Comparison of ENCODE assay signal across 8 cellular contexts in the genomic region with DNA sequence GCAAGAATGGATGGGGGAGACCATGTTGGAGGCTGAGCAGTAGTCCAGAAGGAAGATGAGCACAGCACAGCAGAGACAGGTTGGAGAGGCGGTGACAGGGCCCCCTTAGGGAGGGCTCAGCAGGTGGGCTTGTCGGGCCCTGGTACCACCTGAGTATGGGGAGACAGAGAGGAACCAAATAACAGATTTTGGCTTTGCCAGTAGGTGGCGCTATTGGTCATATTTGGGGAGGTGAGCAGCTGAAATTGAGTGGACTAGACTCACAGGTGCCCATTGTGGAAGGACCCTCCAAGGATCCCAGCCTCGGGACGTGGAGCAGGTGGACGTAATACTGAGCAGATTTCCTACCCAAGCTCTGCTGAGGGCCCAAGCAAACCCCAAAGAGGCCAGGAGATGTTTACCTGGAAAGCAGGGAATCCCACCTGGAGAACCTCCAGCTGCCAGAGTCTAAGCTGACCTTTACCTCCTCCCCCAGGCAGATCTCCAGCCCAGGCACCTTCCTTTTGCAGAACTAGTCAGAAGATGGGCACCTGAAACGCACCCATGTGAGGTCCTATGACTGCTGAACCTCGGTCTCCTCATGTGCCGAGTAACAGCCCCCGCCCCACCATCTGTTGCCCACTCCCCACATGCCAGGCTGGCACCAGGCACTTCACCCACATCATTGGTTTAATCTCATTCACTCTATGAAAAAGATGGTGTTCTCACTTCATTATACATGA. TPM values are rescaled to one million over a fixed set of nuclear protein-coding genes. Genes with fewer than 3 reads are reported as not detected.
DNase-seq lines count a peak whose midpoint lies in the region; ATAC-seq and TF ChIP-seq lines count a peak whose summit lies in the region.

No MANE protein-coding gene starts in this region.

- peaks cover 37% of the 10 kb centered on the region for H3K27me3 Mint-ChIP-seq in activated CD4-positive, alpha-beta T cell treated with anti-CD3 and anti-CD28 coated beads, Interleukin-2, amount 10 ng/mL, durations not matched to agents 7 days and 5 days

- intact Hi-C loops in colonic mucosa (cut with DNase I), result loop anchor here (2.0 to 5.0 kb wide), 3 partner anchors 121 to 368 kb away; no protein-coding TSS in a partner anchor

- TF ChIP-seq CTCF in GM20000 (IDR thresholded peaks at IDR 0.05; ENCODE audit: extremely low read depth, missing control alignments) (peak; percentile 65), colonic mucosa (IDR thresholded peaks at IDR 0.05) (peak; percentile 74)

- DNase-seq in AG08395 (ENCODE audit: low spot score), result peak; percentile 48
- DNase-seq in GM20000 (ENCODE audit: low spot score), result peak; percentile 60
- DNase-seq in NCI-H460 (ENCODE audit: extremely low read depth, low read depth), result peak; percentile 69
- peak; percentile 80 for DNase-seq in activated CD4-positive, alpha-beta T cell treated with anti-CD3 and anti-CD28 coated beads, Interleukin-2, amount 10 ng/mL, durations not matched to agents 7 days and 5 days
- peak; percentile 77 for DNase-seq in colonic mucosa
- DNase-seq in lung microvascular endothelial cell (ENCODE audit: low read depth in 2 of 2), result peak; percentile 60 to 79
- DNase-seq in stimulated activated CD8-positive, alpha-beta memory T cell treated with anti-CD3 and anti-CD28 coated beads, Interleukin-4, amount 100 ng/mL, for 48 hours, result peak; percentile 89

- CTCF ChIA-PET in activated CD4-positive, alpha-beta T cell treated with anti-CD3 and anti-CD28 coated beads, Interleukin-2, amount 10 ng/mL, durations not matched to agents 7 days and 5 days (lab: Charles Lee), result interaction anchor here (0.7 to 1.7 kb wide), 4 partner anchors 56 to 321 kb away, joined by 3 to 6 read pairs (median 3); no protein-coding TSS in a partner anchor

- H3K36me3 ChIP-seq in colonic mucosa, result no peaks in the 10 kb centered on the region

- no peak overlapping the region for H3K27ac Mint-ChIP-seq in activated CD4-positive, alpha-beta T cell treated with anti-CD3 and anti-CD28 coated beads, Interleukin-2, amount 10 ng/mL, durations not matched to agents 7 days and 5 days

- no peaks in the 10 kb centered on the region for H3K9me3 Mint-ChIP-seq in activated CD4-positive, alpha-beta T cell treated with anti-CD3 and anti-CD28 coated beads, Interleukin-2, amount 10 ng/mL, durations not matched to agents 7 days and 5 days

- no peak overlapping the region for H3K9ac ChIP-seq in colonic mucosa (ENCODE audit: low read depth in 2 of 2, low read length in 2 of 2)

- H3K27me3 ChIP-seq in colonic mucosa, result peaks cover 6% of the 10 kb centered on the region

- no peaks in the 10 kb centered on the region for H3K4me1 ChIP-seq in colonic mucosa

- H3K4me3 Mint-ChIP-seq in activated CD4-positive, alpha-beta T cell treated with anti-CD3 and anti-CD28 coated beads, Interleukin-2, amount 10 ng/mL, durations not matched to agents 7 days and 5 days, result no peak overlapping the region

- H3K36me3 Mint-ChIP-seq in activated CD4-positive, alpha-beta T cell treated with anti-CD3 and anti-CD28 coated beads, Interleukin-2, amount 10 ng/mL, durations not matched to agents 7 days and 5 days (ENCODE audit: low read depth), result no peaks in the 10 kb centered on the region

- no peak overlapping the region for H3K4me3 ChIP-seq in colonic mucosa

- H3K4me1 Mint-ChIP-seq in activated CD4-positive, alpha-beta T cell treated with anti-CD3 and anti-CD28 coated beads, Interleukin-2, amount 10 ng/mL, durations not matched to agents 7 days and 5 days, result peaks cover 9% of the 10 kb centered on the region

- H3K27ac ChIP-seq in colonic mucosa, result no peak overlapping the region

- POLR2A ChIA-PET in activated CD4-positive, alpha-beta T cell treated with anti-CD3 and anti-CD28 coated beads, Interleukin-2, amount 10 ng/mL, durations not matched to agents 7 days and 5 days (lab: Charles Lee), result no interaction called here

- no peak for ATAC-seq in GM21381 (IDR thresholded peaks at IDR 0.05; ENCODE audit: unreplicated experiment)

- no peaks in the 10 kb centered on the region for H3K9me3 ChIP-seq in colonic mucosa

RNA-seq across cellular contexts. Expression of a gene that starts 24.6 kb away (rescaled TPM):
- not detected in 2 replicates for total RNA-seq in NCI-H460 (2014; rRNA removed; shearing (Covaris generic))
- polyA plus RNA-seq in NCI-H460 (2014; cell fraction: nucleus; rRNA removed), result not detected in 2 replicates
- total RNA-seq in activated CD4-positive, alpha-beta T cell treated with anti-CD3 and anti-CD28 coated beads, Interleukin-2, amount 10 ng/mL, durations not matched to agents 7 days and 5 days, result not detected
- total RNA-seq in colonic mucosa, result 1 to 10 TPM in 1 of 2 donors, under 1 TPM in 1; 0.77 to 1.2 TPM
- total RNA-seq in lung microvascular endothelial cell, result 0.20 and 1.3 TPM in 2 replicates
